ENCODE assay signal across 1 cellular context in the genomic region with DNA sequence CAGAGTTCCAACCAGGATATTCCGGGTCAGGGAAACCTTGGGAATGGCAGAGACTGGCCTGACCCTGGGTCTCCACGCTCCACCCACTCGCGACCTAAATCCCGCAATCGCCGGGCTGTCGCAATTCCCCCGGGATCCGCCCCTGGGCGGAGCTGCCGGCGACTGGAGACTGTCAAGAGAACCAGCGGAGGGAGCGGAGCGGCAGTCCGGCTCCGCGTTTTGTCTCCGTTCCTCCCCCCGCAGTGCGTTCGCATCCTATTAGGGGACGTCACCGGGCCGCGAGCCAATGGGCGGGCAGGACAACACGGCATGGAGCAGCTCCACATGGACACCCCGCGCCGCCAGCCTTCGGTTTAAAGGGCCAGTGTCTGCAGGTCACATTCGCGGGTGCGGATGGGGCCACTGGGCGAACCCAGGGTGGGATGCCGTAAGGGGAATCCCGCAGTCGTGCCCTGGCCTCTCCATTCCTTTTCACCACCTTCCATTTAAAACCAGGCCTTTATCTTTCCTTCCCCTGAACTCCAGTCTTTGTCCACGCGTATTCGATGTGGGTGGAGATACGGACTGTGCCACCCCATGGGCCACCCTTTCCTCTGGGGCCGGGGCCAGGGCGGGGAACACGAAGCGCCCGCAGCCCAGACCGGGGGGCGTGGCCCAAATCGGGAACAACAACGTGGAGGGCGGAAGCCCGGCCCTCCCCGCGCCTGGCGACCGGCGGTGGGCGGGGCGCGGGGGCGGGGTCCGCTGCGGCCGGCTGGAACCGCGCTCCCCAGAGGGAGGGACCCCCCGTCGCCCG.
TF ChIP-seq lines count a peak whose summit lies in the region.

No MANE protein-coding gene starts in this region.

TF ChIP-seq in liver, 16 proteins besides CTCF, POLR2A, EP300 and RAD21 (continued from another document):
- TF ChIP-seq REST (IDR thresholded peaks at IDR 0.05) (no peak), FOXA1 (IDR thresholded peaks at IDR 0.05) (peak; percentile 37), HNF4A (conservative IDR thresholded peaks at IDR 0.05) (no peak)
- TF ChIP-seq, protein P1, sequence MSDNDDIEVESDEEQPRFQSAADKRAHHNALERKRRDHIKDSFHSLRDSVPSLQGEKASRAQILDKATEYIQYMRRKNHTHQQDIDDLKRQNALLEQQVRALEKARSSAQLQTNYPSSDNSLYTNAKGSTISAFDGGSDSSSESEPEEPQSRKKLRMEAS (IDR thresholded peaks at IDR 0.05) = peak; percentile 100
